19 cellular contexts compared by ENCODE assay signal in the genomic region with DNA sequence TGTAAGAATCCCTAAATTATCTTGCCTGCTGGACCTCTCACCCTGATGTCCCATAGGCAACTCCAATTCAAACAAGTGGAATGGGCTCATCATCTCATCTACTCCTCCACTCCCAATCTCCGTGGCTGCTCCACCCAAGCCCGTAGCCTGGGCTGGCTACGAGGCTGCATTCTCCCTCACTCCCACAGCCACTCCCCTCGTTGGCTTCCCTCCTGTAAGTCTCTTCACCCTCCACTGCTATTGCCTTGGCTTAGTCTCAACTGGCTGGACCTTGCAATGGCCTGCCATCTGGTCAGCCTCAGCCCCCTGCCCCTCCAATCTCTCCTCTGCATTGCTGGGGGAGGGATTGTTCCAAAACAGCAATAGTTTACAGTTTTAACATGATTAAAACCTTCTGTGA. TPM values are rescaled to one million over a fixed set of nuclear protein-coding genes. Genes with fewer than 3 reads are reported as not detected.
DNase-seq lines count a peak whose midpoint lies in the region; ATAC-seq and TF ChIP-seq lines count a peak whose summit lies in the region.
"Had no signal": no experiment of that assay in that cellular context is flagged by ENCODE, and none has a peak within 500 bp of the region (broad histone marks: within the 10 kb centered on the region; RNA-seq: fewer than 3 reads in every experiment).

No MANE protein-coding gene starts in this region.

- POLR2A ChIA-PET in CD8-positive, alpha-beta T cell (lab: Charles Lee): no interaction called here

- H3K4me1 ChIP-seq in adipocyte (ENCODE audit: control insufficient read depth, insufficient read depth, low read length) (no peaks in the 10 kb centered on the region), mesenchymal stem cell (ENCODE audit: control insufficient read depth, insufficient read depth, low read depth, low read length) (no peaks in the 10 kb centered on the region), upper lobe of right lung (no peaks in the 10 kb centered on the region)
- H3K4me1 ChIP-seq in CD8-positive, alpha-beta T cell (ENCODE audit: insufficient read depth, low read length): no peaks in the 10 kb centered on the region
- H3K4me1 ChIP-seq: A549, BLaER1 had no signal

- no peaks in the 10 kb centered on the region for H3K79me1 ChIP-seq in mesenchymal stem cell (replicated peaks; ENCODE audit: low read length, poor library complexity, severe bottlenecking)

- peak; percentile 38 for DNase-seq in AG09319 (ENCODE audit: extremely low read depth, low read depth)
- peak; percentile 36 for DNase-seq in adipocyte (ENCODE audit: low read depth)
- DNase-seq in mesenchymal stem cell: no peak
- DNase-seq in upper lobe of right lung: no peak
- DNase-seq in cortex of kidney (lab: John Stamatoyannopoulos, UW): no peak
- DNase-seq in CD8-positive, alpha-beta T cell: no peak
- DNase-seq: Calu3; CD4-positive, alpha-beta memory T cell; DND-41; EL; H9; KG1 had no signal

- TF ChIP-seq CTCF in AG09319 (IDR thresholded peaks at IDR 0.05; ENCODE audit: low read depth, low read length): no peak
- TF ChIP-seq CTCF in upper lobe of right lung (IDR thresholded peaks at IDR 0.05): no peak
- no peak for TF ChIP-seq CTCF in CD8-positive, alpha-beta T cell (IDR thresholded peaks at IDR 0.05)

- peak overlapping the region in 1 of 2 experiments; percentile 79 for H2BK12ac ChIP-seq in mesenchymal stem cell (ENCODE audit: low read length in 2 of 2)

- H3K4me3 Mint-ChIP-seq in CD8-positive, alpha-beta T cell: no peak overlapping the region
- H3K4me3 Mint-ChIP-seq: CD14-positive monocyte; CD4-positive, alpha-beta memory T cell; H9 had no signal

- H3K4me1 Mint-ChIP-seq in CD8-positive, alpha-beta T cell (ENCODE audit: low read depth): no peaks in the 10 kb centered on the region
- H3K4me1 Mint-ChIP-seq: CD14-positive monocyte; CD4-positive, alpha-beta memory T cell; H9 had no signal

- H3K4me2 ChIP-seq in mesenchymal stem cell (ENCODE audit: low read length, poor library complexity, severe bottlenecking): no peak overlapping the region
- H3K4me2 ChIP-seq: A549, BLaER1 had no signal

- peak overlapping the region; percentile 23 for H4K91ac ChIP-seq in mesenchymal stem cell (ENCODE audit: low read length)

- H3K9me3 ChIP-seq in adipocyte (ENCODE audit: control insufficient read depth, low read length) (no peaks in the 10 kb centered on the region), mesenchymal stem cell (ENCODE audit: control insufficient read depth, low read length) (no peaks in the 10 kb centered on the region), upper lobe of right lung (no peaks in the 10 kb centered on the region)
- H3K9me3 ChIP-seq in CD8-positive, alpha-beta T cell (ENCODE audit: low read length): no peaks in the 10 kb centered on the region
- H3K9me3 ChIP-seq: A549, BLaER1 had no signal

- 79% methylated on average over 4 of the region's 4 CpGs for WGBS in mesenchymal stem cell

- no peak overlapping the region for H2AK5ac ChIP-seq in mesenchymal stem cell (ENCODE audit: low read length, severe bottlenecking)

- no peak overlapping the region for H3K4ac ChIP-seq in mesenchymal stem cell (ENCODE audit: low read depth in 1 of 2, low read length in 2 of 2)

- H3K27me3 ChIP-seq in adipocyte (replicated peaks; ENCODE audit: control insufficient read depth, insufficient read depth, low read length) (peaks cover 25% of the 10 kb centered on the region), mesenchymal stem cell (ENCODE audit: control insufficient read depth in 1 of 2, insufficient read depth in 1 of 2, low read length in 2 of 2) (peaks cover 0 to 9% of the 10 kb centered on the region in 2 experiments), upper lobe of right lung (no peaks in the 10 kb centered on the region)
- H3K27me3 ChIP-seq in CD8-positive, alpha-beta T cell (ENCODE audit: insufficient read depth, low read length): no peaks in the 10 kb centered on the region
- H3K27me3 ChIP-seq: BLaER1 had no signal

- no peak overlapping the region for H3K27ac Mint-ChIP-seq in CD8-positive, alpha-beta T cell
- H3K27ac Mint-ChIP-seq: CD4-positive, alpha-beta memory T cell; H9 had no signal

- no peak overlapping the region for H2BK5ac ChIP-seq in mesenchymal stem cell (ENCODE audit: low read depth, low read length, poor library complexity, severe bottlenecking)

- H3K27me3 Mint-ChIP-seq in CD8-positive, alpha-beta T cell (ENCODE audit: low read depth): peaks cover 10% of the 10 kb centered on the region

- CTCF ChIA-PET in CD8-positive, alpha-beta T cell (lab: Charles Lee): no interaction called here

- H3K36me3 ChIP-seq in adipocyte (ENCODE audit: control insufficient read depth, insufficient read depth, low read length, severe bottlenecking): no peaks in the 10 kb centered on the region
- no peaks in the 10 kb centered on the region for H3K36me3 ChIP-seq in mesenchymal stem cell (ENCODE audit: control insufficient read depth in 1 of 2, insufficient read depth in 2 of 2, low read depth in 1 of 2, low read length in 2 of 2)
- H3K36me3 ChIP-seq in upper lobe of right lung: no peaks in the 10 kb centered on the region
- H3K36me3 ChIP-seq in CD8-positive, alpha-beta T cell (ENCODE audit: insufficient read depth, low read length): no peaks in the 10 kb centered on the region
- H3K36me3 ChIP-seq: BLaER1 had no signal

- intact Hi-C loops in upper lobe of right lung (cut with DNase I): no loop called here
- intact Hi-C loops in CD8-positive, alpha-beta T cell (cut with DNase I, micrococcal nuclease): no loop called here

- no peak overlapping the region for H4K8ac ChIP-seq in mesenchymal stem cell (ENCODE audit: low read length)

- ATAC-seq in upper lobe of right lung (peak; percentile 67), HG03354 (IDR thresholded peaks at IDR 0.05; ENCODE audit: poor library complexity, severe bottlenecking, unreplicated experiment) (no peak)
- ATAC-seq in CD8-positive, alpha-beta T cell: no peak
- ATAC-seq: A549, GM12878, HepG2 had no signal

- H3K4me3 ChIP-seq in adipocyte (ENCODE audit: low read length) (no peak overlapping the region), mesenchymal stem cell (ENCODE audit: insufficient read depth in 1 of 2, low read depth in 1 of 2, low read length in 2 of 2) (no peak overlapping the region), upper lobe of right lung (no peak overlapping the region)
- no peak overlapping the region for H3K4me3 ChIP-seq in CD8-positive, alpha-beta T cell (ENCODE audit: low read depth, low read length)
- H3K4me3 ChIP-seq: A549, BLaER1, GM12878 had no signal

- H3K36me3 Mint-ChIP-seq in CD8-positive, alpha-beta T cell: no peaks in the 10 kb centered on the region
- H3K36me3 Mint-ChIP-seq: CD4-positive, alpha-beta memory T cell had no signal

- H3K23ac ChIP-seq in mesenchymal stem cell (ENCODE audit: low read length in 2 of 2): no peak overlapping the region

- no peak overlapping the region for H2AFZ ChIP-seq in mesenchymal stem cell (ENCODE audit: low read depth, low read length)

- peak overlapping the region in 1 of 2 experiments; percentile 23 for H3K18ac ChIP-seq in mesenchymal stem cell (ENCODE audit: low read depth in 1 of 2, low read length in 2 of 2)

- no peak overlapping the region for H3K9ac ChIP-seq in adipocyte (ENCODE audit: low read length)
- H3K9ac ChIP-seq in mesenchymal stem cell (ENCODE audit: low read length): no peak overlapping the region
- H3K9ac ChIP-seq: BLaER1 had no signal

- no peak overlapping the region for H2BK15ac ChIP-seq in mesenchymal stem cell (ENCODE audit: low read depth, poor library complexity, severe bottlenecking)

- H2BK120ac ChIP-seq in mesenchymal stem cell (ENCODE audit: low read depth, low read length): no peak overlapping the region

- H3K14ac ChIP-seq in mesenchymal stem cell (ENCODE audit: low read length in 2 of 2): no peak overlapping the region

- H3K9me3 Mint-ChIP-seq in CD8-positive, alpha-beta T cell: no peaks in the 10 kb centered on the region
- H3K9me3 Mint-ChIP-seq: CD4-positive, alpha-beta memory T cell; H9 had no signal

- H3K27ac ChIP-seq in mesenchymal stem cell (ENCODE audit: low read length, poor library complexity, severe bottlenecking) (no peak overlapping the region), upper lobe of right lung (no peak overlapping the region)
- H3K27ac ChIP-seq in CD8-positive, alpha-beta T cell (ENCODE audit: low read depth, low read length): no peak overlapping the region
- H3K27ac ChIP-seq: 22Rv1, A549, BLaER1 had no signal

RNA-seq across cellular contexts. Expression of a gene that starts 44.4 kb away (rescaled TPM):
- 4.6 TPM for polyA plus RNA-seq in mesenchymal stem cell (2013, experiment 1 of 2)
- polyA plus RNA-seq in mesenchymal stem cell (2013, experiment 2 of 2): 4.7 TPM
- total RNA-seq in upper lobe of right lung: 25.7 TPM
- 10 to 100 TPM; 13.3 to 15.1 TPM for total RNA-seq in CD8-positive, alpha-beta T cell
- total RNA-seq: HepG2 had no signal

Comparison
In these comparisons a context has a peak if more than half of its experiments do, and no peak if none do; other contexts are left out.
1. DNase-seq: peak in AG09319 (single experiment) and adipocyte (single experiment); none in mesenchymal stem cell (single experiment), upper lobe of right lung (single experiment), cortex of kidney (single experiment) and CD8-positive, alpha-beta T cell (0 of 7).